37 cellular contexts compared by ENCODE assay signal in the genomic region with DNA sequence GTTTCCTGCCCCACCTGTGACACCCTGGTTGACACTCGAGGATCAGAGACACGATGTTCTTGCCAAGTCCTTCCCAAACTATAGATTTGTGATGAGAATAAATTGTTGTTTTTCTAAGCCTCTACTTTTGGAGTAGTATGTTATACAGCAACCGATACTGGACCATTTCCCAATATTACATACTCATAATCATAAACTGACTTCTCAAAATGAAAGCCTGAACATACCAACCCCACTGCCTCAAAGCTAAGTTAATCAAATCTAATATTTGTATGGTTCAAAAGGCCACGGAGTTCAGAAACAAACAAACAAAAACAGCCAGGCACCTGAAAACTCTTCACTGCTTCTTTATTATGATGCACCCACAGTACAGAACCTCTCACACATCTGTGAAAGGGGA. TPM values are rescaled to one million over a fixed set of nuclear protein-coding genes. Genes with fewer than 3 reads are reported as not detected.
"Had no signal": no experiment of that assay in that cellular context is flagged by ENCODE, and none has a peak within 500 bp of the region (broad histone marks: within the 10 kb centered on the region; RNA-seq: fewer than 3 reads in every experiment).

No MANE protein-coding gene starts in this region.

- H3K9me3 Mint-ChIP-seq: activated T-helper 1 cell treated with anti-CD3 and anti-CD28 coated beads, Interleukin-12 subunit alpha, Interleukin-12 subunit beta, Interleukin-2, Interleukin-4 antibody, amounts not matched to agents 30 ng/mL and 10 ng/mL and 1 ng/mL, durations not matched to agents 14 hours and 24 hours and 36 hours had no signal

- H3K27ac Mint-ChIP-seq: activated CD4-positive, alpha-beta memory T cell treated with anti-CD3 and anti-CD28 coated beads for 36 hours; activated naive CD4-positive, alpha-beta T cell treated with anti-CD3 and anti-CD28 coated beads, Interleukin-2, amount 10 ng/mL, durations not matched to agents 7 days and 5 days; activated naive CD8-positive, alpha-beta T cell treated with anti-CD3 and anti-CD28 coated beads, Interleukin-2, amount 10 ng/mL, durations not matched to agents 7 days and 5 days; activated T-helper 1 cell treated with anti-CD3 and anti-CD28 coated beads, Interleukin-12 subunit alpha, Interleukin-12 subunit beta, Interleukin-2, Interleukin-4 antibody, amounts not matched to agents 30 ng/mL and 10 ng/mL and 1 ng/mL, durations not matched to agents 14 hours and 24 hours and 36 hours; stimulated activated naive B cell treated with anti-CD40 and anti-IgM and Interleukin-4, amounts not matched to agents 10 μg/mL and 1 μg/mL and 100 μg/mL, for 72 hours had no signal

- ATAC-seq: activated CD4-positive, CD25-positive, alpha-beta regulatory T cell treated with anti-CD3 and anti-CD28 coated beads, Interleukin-2, amount 50 U/mL, for 24 hours; gastroesophageal sphincter; psoas muscle; stimulated activated naive B cell treated with anti-CD40 and anti-IgM and Interleukin-4, amounts not matched to agents 10 μg/mL and 1 μg/mL and 100 μg/mL, for 72 hours had no signal

- H3K4me3 ChIP-seq: ascending aorta, cardiac muscle cell, gastroesophageal sphincter, hepatocyte, left ventricle myocardium inferior, psoas muscle, smooth muscle cell, stomach, thyroid gland had no signal

- DNase-seq: activated CD4-positive, alpha-beta memory T cell treated with anti-CD3 and anti-CD28 coated beads for 36 hours; activated CD4-positive, alpha-beta T cell treated with anti-CD3 and anti-CD28 coated beads for 48 hours; activated CD8-positive, alpha-beta memory T cell treated with anti-CD3 and anti-CD28 coated beads, Interleukin-2, amount 50 U/mL, for 4 hours; activated gamma-delta T cell; activated naive CD4-positive, alpha-beta T cell treated with anti-CD3 and anti-CD28 coated beads, Interleukin-2, amount 10 ng/mL, durations not matched to agents 7 days and 5 days; activated naive CD8-positive, alpha-beta T cell treated with anti-CD3 and anti-CD28 coated beads, Interleukin-2, amount 10 ng/mL, durations not matched to agents 7 days and 5 days; activated T-cell treated with anti-CD3 and anti-CD28 coated beads, Interleukin-2, amount 50 U/mL, for 1 hour; cortex of kidney; islet precursor cell; left ventricle myocardium inferior; mammary epithelial cell; naive B cell; nucleus accumbens; psoas muscle; stimulated activated CD4-positive, alpha-beta T cell treated with anti-CD3 and anti-CD28 coated beads, Interleukin-1b, Interleukin-23, amount 100 ng/mL, for 48 hours; stimulated activated CD4-positive, alpha-beta T cell treated with anti-CD3 and anti-CD28 coated beads, Interleukin-4, amount 100 ng/mL, for 4 hours; stimulated activated CD8-positive, alpha-beta memory T cell treated with anti-CD3 and anti-CD28 coated beads, Interleukin-4, amount 100 ng/mL, for 48 hours; stimulated activated naive B cell treated with anti-CD40 and anti-IgM and Interleukin-4, amounts not matched to agents 10 μg/mL and 1 μg/mL and 100 μg/mL, for 72 hours; stomach; T1000; thyroid gland; WERI-Rb-1 had no signal

- H3K4me3 Mint-ChIP-seq: activated CD4-positive, alpha-beta memory T cell treated with anti-CD3 and anti-CD28 coated beads for 36 hours; activated naive CD4-positive, alpha-beta T cell treated with anti-CD3 and anti-CD28 coated beads, Interleukin-2, amount 10 ng/mL, durations not matched to agents 7 days and 5 days; activated naive CD8-positive, alpha-beta T cell treated with anti-CD3 and anti-CD28 coated beads, Interleukin-2, amount 10 ng/mL, durations not matched to agents 7 days and 5 days; activated T-helper 1 cell treated with anti-CD3 and anti-CD28 coated beads, Interleukin-12 subunit alpha, Interleukin-12 subunit beta, Interleukin-2, Interleukin-4 antibody, amounts not matched to agents 30 ng/mL and 10 ng/mL and 1 ng/mL, durations not matched to agents 14 hours and 24 hours and 36 hours; brain; naive B cell; neural crest cell; stimulated activated naive B cell treated with anti-CD40 and anti-IgM and Interleukin-4, amounts not matched to agents 10 μg/mL and 1 μg/mL and 100 μg/mL, for 72 hours had no signal

- H3K27me3 Mint-ChIP-seq: activated CD4-positive, alpha-beta memory T cell treated with anti-CD3 and anti-CD28 coated beads for 36 hours; activated naive CD4-positive, alpha-beta T cell treated with anti-CD3 and anti-CD28 coated beads, Interleukin-2, amount 10 ng/mL, durations not matched to agents 7 days and 5 days; brain; naive B cell; stimulated activated naive B cell treated with anti-CD40 and anti-IgM and Interleukin-4, amounts not matched to agents 10 μg/mL and 1 μg/mL and 100 μg/mL, for 72 hours had no signal

- H3K4me1 Mint-ChIP-seq: activated naive CD4-positive, alpha-beta T cell treated with anti-CD3 and anti-CD28 coated beads, Interleukin-2, amount 10 ng/mL, durations not matched to agents 7 days and 5 days; brain; neural crest cell; stimulated activated naive B cell treated with anti-CD40 and anti-IgM and Interleukin-4, amounts not matched to agents 10 μg/mL and 1 μg/mL and 100 μg/mL, for 72 hours had no signal

RNA-seq across cellular contexts. Expression of a gene that starts 52.3 kb away (rescaled TPM):
- total RNA-seq: activated CD4-positive, alpha-beta memory T cell treated with anti-CD3 and anti-CD28 coated beads for 36 hours; activated CD8-positive, alpha-beta memory T cell treated with anti-CD3 and anti-CD28 coated beads for 36 hours; activated naive CD8-positive, alpha-beta T cell treated with anti-CD3 and anti-CD28 coated beads, Interleukin-2, amount 10 ng/mL, durations not matched to agents 7 days and 5 days; activated T-helper 1 cell treated with anti-CD3 and anti-CD28 coated beads, Interleukin-12 subunit alpha, Interleukin-12 subunit beta, Interleukin-2, Interleukin-4 antibody, amounts not matched to agents 30 ng/mL and 10 ng/mL and 1 ng/mL, durations not matched to agents 14 hours and 24 hours and 36 hours; ascending aorta; cardiac muscle cell; chondrocyte; endothelial cell of umbilical vein; fibroblast of lung; fibroblast of villous mesenchyme; gastroesophageal sphincter; hepatocyte; left ventricle myocardium inferior; mammary epithelial cell; neural crest cell; psoas muscle; smooth muscle cell; stomach; thyroid gland; ureter had no signal
